Comparison of ENCODE assay signal across 35 cellular contexts in genomic region chrX:37504991-37505390, GRCh38.
"Had no signal": no experiment of that assay in that cellular context is flagged by ENCODE, and none has a peak within 500 bp of the region (broad histone marks: within the 10 kb centered on the region; RNA-seq: fewer than 3 reads in every experiment).

No MANE protein-coding gene starts in this region.

- DNase-seq: Karpas-422, Kasumi-1, MG63, MM.1S, MV-4-11, NCI-H1048, NCI-H1092, NCI-H1092 treated with DMSO at 0.1 percent for 48 hours, NCI-H1105, NCI-H1105 treated with DMSO at 0.1 percent for 48 hours, NCI-H1417, NCI-H1417 treated with DMSO at 0.1 percent for 48 hours, NCI-H1436, NCI-H1436 treated with DMSO at 0.1 percent for 48 hours, NCI-H146, NCI-H1694, NCI-H1694 treated with DMSO at 0.1 percent for 48 hours, NCI-H187, NCI-H187 treated with DMSO at 0.1 percent for 48 hours, NCI-H1930, NCI-H2029, NCI-H2029 treated with DMSO at 0.1 percent for 48 hours, NCI-H2081, NCI-H2081 treated with DMSO at 0.1 percent for 48 hours, NCI-H2107, NCI-H2171, NCI-H2171 treated with DMSO at 0.1 percent for 48 hours, NCI-H2227 treated with DMSO at 0.1 percent for 48 hours, NCI-H226, NCI-H345, NCI-H446, NCI-H446 treated with DMSO at 0.1 percent for 48 hours, NCI-H510A, NCI-H510A treated with DMSO at 0.1 percent for 48 hours, NCI-H524 had no signal

- H3K36me3 ChIP-seq: MG63 had no signal

- H3K27me3 ChIP-seq: MG63 had no signal

- H3K4me3 ChIP-seq: MG63 had no signal

- H3K9me3 ChIP-seq: MG63 had no signal
